Comparison of ENCODE assay signal across 9 cellular contexts in genomic region chr2:226795281-226796011, GRCh38. TPM values are rescaled to one million over a fixed set of nuclear protein-coding genes. Genes with fewer than 3 reads are reported as not detected.
A peak's percentile ranks its signal among the peaks of the same experiment; 100 is the strongest.
DNase-seq lines count a peak whose midpoint lies in the region; ATAC-seq and TF ChIP-seq lines count a peak whose summit lies in the region.
"Had no signal": no experiment of that assay in that cellular context is flagged by ENCODE, and none has a peak within 500 bp of the region (broad histone marks: within the 10 kb centered on the region; RNA-seq: fewer than 3 reads in every experiment).

No MANE protein-coding gene starts in this region.

- H3K4ac ChIP-seq in mesenchymal stem cell (ENCODE audit: low read depth in 1 of 2, low read length in 2 of 2), result peak overlapping the region; percentile 65 to 78

- H3K9me3 ChIP-seq in mesenchymal stem cell (ENCODE audit: control insufficient read depth, low read length) (no peaks in the 10 kb centered on the region), upper lobe of right lung (no peaks in the 10 kb centered on the region)

- H3K27me3 ChIP-seq in mesenchymal stem cell (ENCODE audit: control insufficient read depth in 1 of 2, insufficient read depth in 1 of 2, low read length in 2 of 2) (no peaks in the 10 kb centered on the region), upper lobe of right lung (no peaks in the 10 kb centered on the region)

- peak overlapping the region; percentile 40 for H4K8ac ChIP-seq in mesenchymal stem cell (ENCODE audit: low read length)

- H3K23ac ChIP-seq in mesenchymal stem cell (ENCODE audit: low read length in 2 of 2), result peak overlapping the region in 1 of 2 experiments; percentile 86

- H2AFZ ChIP-seq in mesenchymal stem cell (ENCODE audit: low read depth, low read length), result no peak overlapping the region

- ATAC-seq in upper lobe of right lung (no peak), HG02623 (IDR thresholded peaks at IDR 0.05; ENCODE audit: unreplicated experiment) (no peak), HG02884 (IDR thresholded peaks at IDR 0.05; ENCODE audit: unreplicated experiment) (no peak)
- ATAC-seq in stimulated activated naive B cell treated with anti-CD40 and anti-IgM and Interleukin-4, amounts not matched to agents 10 μg/mL and 1 μg/mL and 100 μg/mL, for 72 hours (replicated peaks), result no peak

- intact Hi-C loops in upper lobe of right lung (cut with DNase I), result loop anchor here (10.0 kb wide), 1 partner anchor 151 kb away; no protein-coding TSS in a partner anchor

- H3K14ac ChIP-seq in mesenchymal stem cell (ENCODE audit: low read length in 2 of 2), result peak overlapping the region in 1 of 2 experiments; percentile 91

- H4K91ac ChIP-seq in mesenchymal stem cell (ENCODE audit: low read length), result peak overlapping the region; percentile 91

- peak overlapping the region; percentile 85 to 99 for H3K18ac ChIP-seq in mesenchymal stem cell (ENCODE audit: low read depth in 1 of 2, low read length in 2 of 2)

- no peak overlapping the region for H3K27ac Mint-ChIP-seq in stimulated activated naive B cell treated with anti-CD40 and anti-IgM and Interleukin-4, amounts not matched to agents 10 μg/mL and 1 μg/mL and 100 μg/mL, for 72 hours
- H3K27ac Mint-ChIP-seq: activated CD4-positive, alpha-beta T cell treated with anti-CD3 and anti-CD28 coated beads, Interleukin-2, amount 10 ng/mL, durations not matched to agents 7 days and 5 days had no signal

- peak overlapping the region; percentile 19 for H2BK120ac ChIP-seq in mesenchymal stem cell (ENCODE audit: low read depth, low read length)

- peaks cover 30 to 32% of the 10 kb centered on the region in 2 experiments for H3K36me3 ChIP-seq in mesenchymal stem cell (ENCODE audit: control insufficient read depth in 1 of 2, insufficient read depth in 2 of 2, low read depth in 1 of 2, low read length in 2 of 2)
- no peaks in the 10 kb centered on the region for H3K36me3 ChIP-seq in upper lobe of right lung

- peak overlapping the region; percentile 71 for H2BK15ac ChIP-seq in mesenchymal stem cell (ENCODE audit: low read depth, poor library complexity, severe bottlenecking)

- H3K36me3 Mint-ChIP-seq in stimulated activated naive B cell treated with anti-CD40 and anti-IgM and Interleukin-4, amounts not matched to agents 10 μg/mL and 1 μg/mL and 100 μg/mL, for 72 hours, result peaks cover 4 to 16% of the 10 kb centered on the region in 2 donors

- TF ChIP-seq CTCF in upper lobe of right lung (IDR thresholded peaks at IDR 0.05), result no peak

- no peaks in the 10 kb centered on the region for H3K27me3 Mint-ChIP-seq in stimulated activated naive B cell treated with anti-CD40 and anti-IgM and Interleukin-4, amounts not matched to agents 10 μg/mL and 1 μg/mL and 100 μg/mL, for 72 hours
- H3K27me3 Mint-ChIP-seq: activated CD4-positive, alpha-beta T cell treated with anti-CD3 and anti-CD28 coated beads, Interleukin-2, amount 10 ng/mL, durations not matched to agents 7 days and 5 days had no signal

- peak overlapping the region; percentile 50 to 86 for H3K4me3 ChIP-seq in mesenchymal stem cell (ENCODE audit: insufficient read depth in 1 of 2, low read depth in 1 of 2, low read length in 2 of 2)
- H3K4me3 ChIP-seq in upper lobe of right lung, result peak overlapping the region; percentile 70

- no peak overlapping the region for H2BK5ac ChIP-seq in mesenchymal stem cell (ENCODE audit: low read depth, low read length, poor library complexity, severe bottlenecking)

- DNase-seq in SIG-M5 treated with dmso at 0.1 percent for 504 hours (lab: John Stamatoyannopoulos, UW; ENCODE audit: unreplicated experiment) (peak; percentile 50), SIG-M5 (lab: John Stamatoyannopoulos, UW) (no peak), mesenchymal stem cell (no peak), upper lobe of right lung (peak; percentile 67)
- DNase-seq in stimulated activated naive B cell treated with anti-CD40 and anti-IgM and Interleukin-4, amounts not matched to agents 10 μg/mL and 1 μg/mL and 100 μg/mL, for 72 hours, result no peak
- DNase-seq: activated CD4-positive, alpha-beta T cell treated with anti-CD3 and anti-CD28 coated beads, Interleukin-2, amount 10 ng/mL, durations not matched to agents 7 days and 5 days had no signal

- H2BK12ac ChIP-seq in mesenchymal stem cell (ENCODE audit: low read length in 2 of 2), result peak overlapping the region in 1 of 2 experiments; percentile 89

- peak overlapping the region; percentile 54 for H3K27ac ChIP-seq in cingulate gyrus (ENCODE audit: low read depth, low read length)
- H3K27ac ChIP-seq in mesenchymal stem cell (ENCODE audit: low read length, poor library complexity, severe bottlenecking), result peak overlapping the region; percentile 28
- peak overlapping the region; percentile 70 for H3K27ac ChIP-seq in upper lobe of right lung

- H3K4me1 ChIP-seq in mesenchymal stem cell (ENCODE audit: control insufficient read depth, insufficient read depth, low read depth, low read length), result peaks cover 39% of the 10 kb centered on the region
- H3K4me1 ChIP-seq in upper lobe of right lung, result peaks cover 28% of the 10 kb centered on the region

- H3K79me1 ChIP-seq in mesenchymal stem cell (replicated peaks; ENCODE audit: low read length, poor library complexity, severe bottlenecking), result peaks cover 2% of the 10 kb centered on the region

- no peaks in the 10 kb centered on the region for H3K9me3 Mint-ChIP-seq in stimulated activated naive B cell treated with anti-CD40 and anti-IgM and Interleukin-4, amounts not matched to agents 10 μg/mL and 1 μg/mL and 100 μg/mL, for 72 hours
- H3K9me3 Mint-ChIP-seq: activated CD4-positive, alpha-beta T cell treated with anti-CD3 and anti-CD28 coated beads, Interleukin-2, amount 10 ng/mL, durations not matched to agents 7 days and 5 days had no signal

- peak overlapping the region; percentile 3 for H2AK5ac ChIP-seq in mesenchymal stem cell (ENCODE audit: low read length, severe bottlenecking)

- peak overlapping the region; percentile 95 for H3K9ac ChIP-seq in mesenchymal stem cell (ENCODE audit: low read length)

- 64% methylated on average over 26 of the region's 26 CpGs for WGBS in mesenchymal stem cell

- no peak overlapping the region for H3K4me3 Mint-ChIP-seq in stimulated activated naive B cell treated with anti-CD40 and anti-IgM and Interleukin-4, amounts not matched to agents 10 μg/mL and 1 μg/mL and 100 μg/mL, for 72 hours
- H3K4me3 Mint-ChIP-seq: activated CD4-positive, alpha-beta T cell treated with anti-CD3 and anti-CD28 coated beads, Interleukin-2, amount 10 ng/mL, durations not matched to agents 7 days and 5 days had no signal

- H3K4me2 ChIP-seq in mesenchymal stem cell (ENCODE audit: low read length, poor library complexity, severe bottlenecking), result peak overlapping the region; percentile 67

- peaks cover 22 to 54% of the 10 kb centered on the region in 2 donors for H3K4me1 Mint-ChIP-seq in stimulated activated naive B cell treated with anti-CD40 and anti-IgM and Interleukin-4, amounts not matched to agents 10 μg/mL and 1 μg/mL and 100 μg/mL, for 72 hours

RNA-seq across cellular contexts. Expression of gene IRS1, which starts 4.2 kb away (rescaled TPM):
- polyA plus RNA-seq in mesenchymal stem cell (2013, experiment 1 of 2), result 30.0 TPM
- polyA plus RNA-seq in mesenchymal stem cell (2013, experiment 2 of 2), result 28.7 TPM
- 10.6 TPM for total RNA-seq in upper lobe of right lung

RNA-seq across cellular contexts. Expression of gene RHBDD1, which starts 40.4 kb away (rescaled TPM):
- 20.6 TPM for polyA plus RNA-seq in mesenchymal stem cell (2013, experiment 1 of 2)
- polyA plus RNA-seq in mesenchymal stem cell (2013, experiment 2 of 2), result 20.9 TPM
- 38.4 TPM for total RNA-seq in upper lobe of right lung

Comparison
In these comparisons a context has a peak if more than half of its experiments do, and no peak if none do; other contexts are left out.
1. DNase-seq: peak in SIG-M5 treated with dmso at 0.1 percent for 504 hours (single experiment) and upper lobe of right lung (single experiment); none in SIG-M5 (single experiment), mesenchymal stem cell (single experiment) and stimulated activated naive B cell treated with anti-CD40 and anti-IgM and Interleukin-4, amounts not matched to agents 10 μg/mL and 1 μg/mL and 100 μg/mL, for 72 hours (single experiment).
2. Peak in every context shown above with its lines, with median percentiles within 50 percentile points of each other: H3K27ac ChIP-seq.